8 cellular contexts compared by ENCODE assay signal in genomic region chr19:36032251-36033104, GRCh38. TPM values are rescaled to one million over a fixed set of nuclear protein-coding genes. Genes with fewer than 3 reads are reported as not detected.
A peak's percentile ranks its signal among the peaks of the same experiment; 100 is the strongest.
DNase-seq lines count a peak whose midpoint lies in the region; ATAC-seq and TF ChIP-seq lines count a peak whose summit lies in the region.

A gene with protein sequence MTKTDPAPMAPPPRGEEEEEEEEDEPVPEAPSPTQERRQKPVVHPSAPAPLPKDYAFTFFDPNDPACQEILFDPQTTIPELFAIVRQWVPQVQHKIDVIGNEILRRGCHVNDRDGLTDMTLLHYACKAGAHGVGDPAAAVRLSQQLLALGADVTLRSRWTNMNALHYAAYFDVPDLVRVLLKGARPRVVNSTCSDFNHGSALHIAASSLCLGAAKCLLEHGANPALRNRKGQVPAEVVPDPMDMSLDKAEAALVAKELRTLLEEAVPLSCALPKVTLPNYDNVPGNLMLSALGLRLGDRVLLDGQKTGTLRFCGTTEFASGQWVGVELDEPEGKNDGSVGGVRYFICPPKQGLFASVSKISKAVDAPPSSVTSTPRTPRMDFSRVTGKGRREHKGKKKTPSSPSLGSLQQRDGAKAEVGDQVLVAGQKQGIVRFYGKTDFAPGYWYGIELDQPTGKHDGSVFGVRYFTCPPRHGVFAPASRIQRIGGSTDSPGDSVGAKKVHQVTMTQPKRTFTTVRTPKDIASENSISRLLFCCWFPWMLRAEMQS (minus strand): TSS chr19:36032873. CDS start chr19:36032357, 516 bp downstream.

- H3K9ac ChIP-seq in skeletal muscle satellite cell (ENCODE audit: low read depth, low read length) (peak within 1 kb of the TSS; percentile 85), PC-3 (ENCODE audit: low read length) (no peak within 1 kb of the TSS)

- H2AFZ ChIP-seq in PC-3 (ENCODE audit: low read length) = no peak within 1 kb of the TSS

- no peaks in the 10 kb centered on the region for H3K27me3 ChIP-seq in skeletal muscle satellite cell (ENCODE audit: control insufficient read depth, insufficient read depth, low read length)
- H3K27me3 ChIP-seq in foreskin keratinocyte = no peaks in the 10 kb centered on the region
- no peaks in the 10 kb centered on the region for H3K27me3 ChIP-seq in PC-3 (ENCODE audit: low read length)

- H3K4me3 ChIP-seq in skeletal muscle satellite cell (ENCODE audit: low read length) = peak within 1 kb of the TSS; percentile 79
- H3K4me3 ChIP-seq in PC-3 (ENCODE audit: low read length) = no peak within 1 kb of the TSS

- H4K20me1 ChIP-seq in PC-3 (ENCODE audit: low read length) = no peaks in the 10 kb centered on the region

- H3K9me3 ChIP-seq in skeletal muscle satellite cell (replicated peaks; ENCODE audit: low read length) (no peaks in the 10 kb centered on the region), PC-3 (ENCODE audit: low read length) (no peaks in the 10 kb centered on the region)

- ATAC-seq in SK-N-SH treated with all-trans-retinoic acid at 6 μM for 48 hours (peak; percentile 89), foreskin keratinocyte (no peak), PC-3 (no peak)

- no peaks in the 10 kb centered on the region for H3K79me2 ChIP-seq in PC-3 (ENCODE audit: low read length)

- peak; percentile 47 to 63 for DNase-seq in SHP77 (lab: John Stamatoyannopoulos, UW)
- DNase-seq in SHP77 treated with DMSO at 0.1 percent for 48 hours (lab: John Stamatoyannopoulos, UW) = no peak
- DNase-seq in cerebellar cortex (ENCODE audit: low spot score) = peak; percentile 79
- DNase-seq in inferior parietal cortex (ENCODE audit: extremely low spot score) = peak; percentile 79
- DNase-seq in foreskin keratinocyte = no peak
- DNase-seq in PC-3 = no peak

- no peaks in the 10 kb centered on the region for H3K9me2 ChIP-seq in PC-3 (replicated peaks; ENCODE audit: low read length)

- H3K4me2 ChIP-seq in skeletal muscle satellite cell (ENCODE audit: low read length) (peak within 1 kb of the TSS; percentile 100), PC-3 (ENCODE audit: low read length) (no peak within 1 kb of the TSS)

- H3K36me3 ChIP-seq in skeletal muscle satellite cell (ENCODE audit: insufficient read depth, low read length) (peaks cover 6% of the 10 kb centered on the region), PC-3 (ENCODE audit: low read depth, low read length) (no peaks in the 10 kb centered on the region)

- no peaks in the 10 kb centered on the region for H3F3A ChIP-seq in PC-3 (ENCODE audit: low read length, unreplicated experiment)

- H3K27ac ChIP-seq in foreskin keratinocyte (no peak within 1 kb of the TSS), PC-3 (ENCODE audit: low read length) (no peak within 1 kb of the TSS)

- TF ChIP-seq CTCF in foreskin keratinocyte (conservative IDR thresholded peaks at IDR 0.05) (no peak), PC-3 (conservative IDR thresholded peaks at IDR 0.05; ENCODE audit: low read depth, low read length) (no peak)

- H3K4me1 ChIP-seq in skeletal muscle satellite cell (ENCODE audit: control insufficient read depth, insufficient read depth, low read length) = peaks cover 9% of the 10 kb centered on the region
- no peaks in the 10 kb centered on the region for H3K4me1 ChIP-seq in foreskin keratinocyte
- no peaks in the 10 kb centered on the region for H3K4me1 ChIP-seq in PC-3 (ENCODE audit: insufficient read depth, low read length)

- intact Hi-C loops in PC-3 (cut with micrococcal nuclease) = no loop called here

- no TSS peak for BruUV-seq in PC-3 (replicated peaks; lab: Mats Ljungman, UMichigan)

- POLR2A ChIA-PET in PC-3 (lab: Charles Lee; ENCODE audit: unreplicated experiment) = no interaction called here

- CTCF ChIA-PET in PC-3 (lab: Charles Lee) = no interaction called here

TF ChIP-seq in SK-N-SH treated with all-trans-retinoic acid at 6 μM for 48 hours, 23 proteins besides CTCF, POLR2A, EP300 and RAD21:
- TF ChIP-seq, protein P1, sequence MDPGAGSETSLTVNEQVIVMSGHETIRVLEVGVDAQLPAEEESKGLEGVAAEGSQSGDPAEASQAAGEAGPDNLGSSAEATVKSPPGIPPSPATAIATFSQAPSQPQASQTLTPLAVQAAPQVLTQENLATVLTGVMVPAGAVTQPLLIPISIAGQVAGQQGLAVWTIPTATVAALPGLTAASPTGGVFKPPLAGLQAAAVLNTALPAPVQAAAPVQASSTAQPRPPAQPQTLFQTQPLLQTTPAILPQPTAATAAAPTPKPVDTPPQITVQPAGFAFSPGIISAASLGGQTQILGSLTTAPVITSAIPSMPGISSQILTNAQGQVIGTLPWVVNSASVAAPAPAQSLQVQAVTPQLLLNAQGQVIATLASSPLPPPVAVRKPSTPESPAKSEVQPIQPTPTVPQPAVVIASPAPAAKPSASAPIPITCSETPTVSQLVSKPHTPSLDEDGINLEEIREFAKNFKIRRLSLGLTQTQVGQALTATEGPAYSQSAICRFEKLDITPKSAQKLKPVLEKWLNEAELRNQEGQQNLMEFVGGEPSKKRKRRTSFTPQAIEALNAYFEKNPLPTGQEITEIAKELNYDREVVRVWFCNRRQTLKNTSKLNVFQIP (CRISPR knock-in tag; IDR thresholded peaks at IDR 0.05; ENCODE audit: borderline replicate concordance, low read depth) = no peak
- TF ChIP-seq OSR1 (CRISPR knock-in tag; IDR thresholded peaks at IDR 0.05) (no peak), RARB (CRISPR knock-in tag; IDR thresholded peaks at IDR 0.05) (no peak), ZC3H10 (CRISPR knock-in tag; IDR thresholded peaks at IDR 0.05) (no peak), ESRRG (CRISPR knock-in tag; IDR thresholded peaks at IDR 0.05) (no peak), BACH2 (CRISPR knock-in tag; IDR thresholded peaks at IDR 0.05; ENCODE audit: borderline replicate concordance) (no peak), ZFP30 (CRISPR knock-in tag; IDR thresholded peaks at IDR 0.05) (no peak), GLIS3 (CRISPR knock-in tag; IDR thresholded peaks at IDR 0.05) (no peak), TOX (CRISPR knock-in tag; IDR thresholded peaks at IDR 0.05; ENCODE audit: borderline replicate concordance) (no peak), ZNF565 (CRISPR knock-in tag; conservative IDR thresholded peaks at IDR 0.05; ENCODE audit: low read depth) (no peak), ZNF70 (CRISPR knock-in tag; IDR thresholded peaks at IDR 0.05) (no peak), CSDC2 (CRISPR knock-in tag; IDR thresholded peaks at IDR 0.05) (no peak), ISL1 (CRISPR knock-in tag; IDR thresholded peaks at IDR 0.05) (no peak), SNAI2 (CRISPR knock-in tag; IDR thresholded peaks at IDR 0.05) (no peak)
- TF ChIP-seq, protein P2, sequence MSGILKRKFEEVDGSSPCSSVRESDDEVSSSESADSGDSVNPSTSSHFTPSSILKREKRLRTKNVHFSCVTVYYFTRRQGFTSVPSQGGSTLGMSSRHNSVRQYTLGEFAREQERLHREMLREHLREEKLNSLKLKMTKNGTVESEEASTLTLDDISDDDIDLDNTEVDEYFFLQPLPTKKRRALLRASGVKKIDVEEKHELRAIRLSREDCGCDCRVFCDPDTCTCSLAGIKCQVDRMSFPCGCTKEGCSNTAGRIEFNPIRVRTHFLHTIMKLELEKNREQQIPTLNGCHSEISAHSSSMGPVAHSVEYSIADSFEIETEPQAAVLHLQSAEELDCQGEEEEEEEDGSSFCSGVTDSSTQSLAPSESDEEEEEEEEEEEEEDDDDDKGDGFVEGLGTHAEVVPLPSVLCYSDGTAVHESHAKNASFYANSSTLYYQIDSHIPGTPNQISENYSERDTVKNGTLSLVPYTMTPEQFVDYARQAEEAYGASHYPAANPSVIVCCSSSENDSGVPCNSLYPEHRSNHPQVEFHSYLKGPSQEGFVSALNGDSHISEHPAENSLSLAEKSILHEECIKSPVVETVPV (CRISPR knock-in tag; IDR thresholded peaks at IDR 0.05) = no peak
- TF ChIP-seq, protein P3, sequence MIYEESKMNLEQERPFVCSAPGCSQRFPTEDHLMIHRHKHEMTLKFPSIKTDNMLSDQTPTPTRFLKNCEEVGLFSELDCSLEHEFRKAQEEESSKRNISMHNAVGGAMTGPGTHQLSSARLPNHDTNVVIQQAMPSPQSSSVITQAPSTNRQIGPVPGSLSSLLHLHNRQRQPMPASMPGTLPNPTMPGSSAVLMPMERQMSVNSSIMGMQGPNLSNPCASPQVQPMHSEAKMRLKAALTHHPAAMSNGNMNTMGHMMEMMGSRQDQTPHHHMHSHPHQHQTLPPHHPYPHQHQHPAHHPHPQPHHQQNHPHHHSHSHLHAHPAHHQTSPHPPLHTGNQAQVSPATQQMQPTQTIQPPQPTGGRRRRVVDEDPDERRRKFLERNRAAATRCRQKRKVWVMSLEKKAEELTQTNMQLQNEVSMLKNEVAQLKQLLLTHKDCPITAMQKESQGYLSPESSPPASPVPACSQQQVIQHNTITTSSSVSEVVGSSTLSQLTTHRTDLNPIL (CRISPR knock-in tag; IDR thresholded peaks at IDR 0.05; ENCODE audit: low read depth) = no peak
- TF ChIP-seq, protein P4, sequence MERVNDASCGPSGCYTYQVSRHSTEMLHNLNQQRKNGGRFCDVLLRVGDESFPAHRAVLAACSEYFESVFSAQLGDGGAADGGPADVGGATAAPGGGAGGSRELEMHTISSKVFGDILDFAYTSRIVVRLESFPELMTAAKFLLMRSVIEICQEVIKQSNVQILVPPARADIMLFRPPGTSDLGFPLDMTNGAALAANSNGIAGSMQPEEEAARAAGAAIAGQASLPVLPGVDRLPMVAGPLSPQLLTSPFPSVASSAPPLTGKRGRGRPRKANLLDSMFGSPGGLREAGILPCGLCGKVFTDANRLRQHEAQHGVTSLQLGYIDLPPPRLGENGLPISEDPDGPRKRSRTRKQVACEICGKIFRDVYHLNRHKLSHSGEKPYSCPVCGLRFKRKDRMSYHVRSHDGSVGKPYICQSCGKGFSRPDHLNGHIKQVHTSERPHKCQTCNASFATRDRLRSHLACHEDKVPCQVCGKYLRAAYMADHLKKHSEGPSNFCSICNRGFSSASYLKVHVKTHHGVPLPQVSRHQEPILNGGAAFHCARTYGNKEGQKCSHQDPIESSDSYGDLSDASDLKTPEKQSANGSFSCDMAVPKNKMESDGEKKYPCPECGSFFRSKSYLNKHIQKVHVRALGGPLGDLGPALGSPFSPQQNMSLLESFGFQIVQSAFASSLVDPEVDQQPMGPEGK (CRISPR knock-in tag; IDR thresholded peaks at IDR 0.05; ENCODE audit: borderline replicate concordance) = no peak
TF ChIP-seq in SK-N-SH treated with all-trans-retinoic acid at 6 μM for 48 hours: peak in this region for 0.

RNA-seq across cellular contexts. Expression of the gene that starts here (rescaled TPM):
- 7.0 and 7.4 TPM in 2 replicates for total RNA-seq in skeletal muscle satellite cell (2012; rRNA removed)
- 0.46 and 0.82 TPM in 2 replicates for total RNA-seq in foreskin keratinocyte
- 0.69 and 1.0 TPM in 2 replicates for polyA plus RNA-seq in foreskin keratinocyte
- total RNA-seq in PC-3 (2014; rRNA removed) = 0.07 TPM in 1 of 2 replicates, not detected in the other

Comparison
In these comparisons a context has a peak if more than half of its experiments do, and no peak if none do; other contexts are left out.
1. DNase-seq: peak in SHP77 (2 of 2), cerebellar cortex (single experiment) and inferior parietal cortex (single experiment); none in SHP77 treated with DMSO at 0.1 percent for 48 hours (single experiment), foreskin keratinocyte (0 of 2) and PC-3 (single experiment).